Comparison of ENCODE assay signal across 31 cellular contexts in genomic region chr10:59173414-59173813, GRCh38. TPM values are rescaled to one million over a fixed set of nuclear protein-coding genes. Genes with fewer than 3 reads are reported as not detected.
DNase-seq lines count a peak whose midpoint lies in the region; ATAC-seq, FAIRE-seq and TF ChIP-seq lines count a peak whose summit lies in the region.
"Had no signal": no experiment of that assay in that cellular context is flagged by ENCODE, and none has a peak within 500 bp of the region (broad histone marks: within the 10 kb centered on the region; RNA-seq: fewer than 3 reads in every experiment).

No MANE protein-coding gene starts in this region.

- H3K4ac ChIP-seq in trophoblast cell (ENCODE audit: low read depth, low read length): no peak overlapping the region

- H3K4me2 ChIP-seq in trophoblast cell (ENCODE audit: low read length): no peak overlapping the region
- H3K4me2 ChIP-seq: BLaER1, KMS-11 had no signal

- peaks cover under 1% of the 10 kb centered on the region; the same call in 1 of the 2 replicates for H3K9me3 ChIP-seq in Caco-2
- H3K9me3 ChIP-seq in trophoblast cell (ENCODE audit: insufficient read depth, low read depth, low read length): no peaks in the 10 kb centered on the region
- H3K9me3 ChIP-seq: HAP-1, SJSA1 had no signal

- H3K79me2 ChIP-seq in trophoblast cell (ENCODE audit: control insufficient read depth, insufficient read depth, low read length, poor library complexity): no peaks in the 10 kb centered on the region

- intact Hi-C loops in Caco-2 (cut with micrococcal nuclease; ENCODE audit: unreplicated experiment): loop anchor here (2.0 to 10.0 kb wide), 4 partner anchors 17 to 659 kb away; partner anchors contain the start of gene BICC1

- H3K18ac ChIP-seq in trophoblast cell (ENCODE audit: low read length): no peak overlapping the region

- H3K4me1 ChIP-seq in Caco-2 (peaks cover 37% of the 10 kb centered on the region), trophoblast cell (ENCODE audit: control insufficient read depth in 1 of 2, insufficient read depth in 2 of 2, low read length in 2 of 2) (peaks cover 10 to 19% of the 10 kb centered on the region in 2 experiments)
- H3K4me1 ChIP-seq: BLaER1, HAP-1 had no signal

- no peak overlapping the region for H4K12ac ChIP-seq in trophoblast cell (ENCODE audit: low read depth, low read length)

- H3K23ac ChIP-seq in trophoblast cell (ENCODE audit: low read length): no peak overlapping the region

- ATAC-seq in esophagus mucosa: peak; percentile 74
- ATAC-seq: GM12878, PC-3 had no signal

- peak overlapping the region; percentile 90 for H3K4me3 Mint-ChIP-seq in Caco-2 (ENCODE audit: unreplicated experiment)
- H3K4me3 Mint-ChIP-seq: CD4-positive, CD25-positive, alpha-beta regulatory T cell; HFFc6; IgD-negative memory B cell had no signal

- H3K27ac ChIP-seq in RWPE1 (no peak overlapping the region), trophoblast cell (ENCODE audit: low read depth, low read length) (peak overlapping the region; percentile 42)
- H3K27ac ChIP-seq: BLaER1, KMS-11, SJSA1 had no signal

- CTCF ChIA-PET in Caco-2 (lab: Charles Lee) (interaction anchor here (0.8 kb wide), 1 partner anchor 221 kb away, joined by 3 read pairs; no protein-coding TSS in a partner anchor), RWPE1 (lab: Yijun Ruan, JAX) (interaction anchor here (0.6 kb wide), 1 partner anchor 866 kb away, joined by 6 read pairs; no protein-coding TSS in a partner anchor)

- TF ChIP-seq CTCF in Caco-2 (IDR thresholded peaks at IDR 0.05; ENCODE audit: insufficient read depth in 1 of 2, low read depth in 1 of 2, low read length in 1 of 2, severe bottlenecking in 1 of 2, unreplicated experiment in 1 of 2): no peak
- no peak for TF ChIP-seq CTCF in RWPE1 (conservative IDR thresholded peaks at IDR 0.05; ENCODE audit: low read depth)

- H2BK5ac ChIP-seq in trophoblast cell (ENCODE audit: low read depth, low read length, poor library complexity): no peak overlapping the region

- H3K4me1 Mint-ChIP-seq in Caco-2 (ENCODE audit: low read depth, unreplicated experiment): peaks cover 21% of the 10 kb centered on the region

- no peak overlapping the region for H4K8ac ChIP-seq in trophoblast cell (ENCODE audit: low read depth, low read length)

- no peaks in the 10 kb centered on the region for H3K27me3 Mint-ChIP-seq in Caco-2 (ENCODE audit: insufficient read depth, unreplicated experiment)

- H3K9me3 Mint-ChIP-seq in Caco-2 (ENCODE audit: unreplicated experiment): peaks cover 8% of the 10 kb centered on the region

- DNase-seq in Caco-2: peak; percentile 81 to 82
- DNase-seq in RWPE1 (ENCODE audit: low spot score): peak; percentile 22
- DNase-seq in trophoblast cell: peak; percentile 69 to 95
- DNase-seq in NCI-H446 treated with DMSO at 0.1 percent for 48 hours (lab: John Stamatoyannopoulos, UW): no peak
- DNase-seq in NCI-H1930 (lab: John Stamatoyannopoulos, UW): no peak
- DNase-seq in HTR-8/SVneo (ENCODE audit: insufficient read length, low spot score): no peak
- no peak for DNase-seq in activated T-cell treated with anti-CD3 and anti-CD28 coated beads, Interleukin-2, amount 50 U/mL, for 48 hours
- DNase-seq: CD4-positive, CD25-positive, alpha-beta regulatory T cell; DMS79; EL; GDM1; GOT3; HFFc6; NCI-H1048; NCI-H1417; NCI-H1694; NCI-H2081; NCI-H226; NCI-H524; NCI-H774; PC-3; Right ventricle myocardium superior had no signal

- H4K91ac ChIP-seq in trophoblast cell (ENCODE audit: low read depth, low read length): no peak overlapping the region

- H3K27me3 ChIP-seq in Caco-2 (replicated peaks; ENCODE audit: control insufficient read depth, insufficient read depth, low read length): no peaks in the 10 kb centered on the region
- peaks cover 13% of the 10 kb centered on the region for H3K27me3 ChIP-seq in trophoblast cell (ENCODE audit: insufficient read depth, low read length)
- H3K27me3 ChIP-seq: BLaER1 had no signal

- peaks cover 2% of the 10 kb centered on the region; the same call in 1 of the 2 replicates for H3K36me3 ChIP-seq in Caco-2 (ENCODE audit: control insufficient read depth, insufficient read depth, low read length)
- H3K36me3 ChIP-seq in trophoblast cell (ENCODE audit: control insufficient read depth in 1 of 2, insufficient read depth in 2 of 2, low read length in 2 of 2): no peaks in the 10 kb centered on the region
- H3K36me3 ChIP-seq: BLaER1, HAP-1, SJSA1 had no signal

- H2AFZ ChIP-seq in trophoblast cell (ENCODE audit: insufficient read depth, low read length, poor library complexity): no peak overlapping the region

- peak overlapping the region; percentile 69 for H3K27ac Mint-ChIP-seq in Caco-2 (ENCODE audit: unreplicated experiment)
- H3K27ac Mint-ChIP-seq: HFFc6, IgD-negative memory B cell had no signal

- POLR2A ChIA-PET in Caco-2 (lab: Charles Lee) (interaction anchor here (0.7 kb wide), 1 partner anchor 222 kb away, joined by 3 read pairs; no protein-coding TSS in a partner anchor), RWPE1 (lab: Yijun Ruan, JAX; ENCODE audit: low non-redundant PET) (no interaction called here)

- no peak overlapping the region for H2BK12ac ChIP-seq in trophoblast cell (ENCODE audit: low read length)

- H3K79me1 ChIP-seq in trophoblast cell (ENCODE audit: low read length): peaks cover 3% of the 10 kb centered on the region

- no peak overlapping the region for H2BK120ac ChIP-seq in trophoblast cell (ENCODE audit: insufficient read depth, low read length, poor library complexity)

- no peak for FAIRE-seq in HTR-8/SVneo (lab: Jason Lieb, UNC)
- FAIRE-seq: A204.1, GM12878 had no signal

- H3K14ac ChIP-seq in trophoblast cell (ENCODE audit: low read length): no peak overlapping the region

- H2AK5ac ChIP-seq in trophoblast cell (ENCODE audit: low read length): no peak overlapping the region

- no peak overlapping the region for H3K4me3 ChIP-seq in Caco-2 (ENCODE audit: low read depth, low read length)
- no peak overlapping the region for H3K4me3 ChIP-seq in trophoblast cell (ENCODE audit: low read depth, low read length)
- H3K4me3 ChIP-seq: BLaER1, GM12878, HAP-1, SJSA1 had no signal

- BruUV-seq in Caco-2 (replicated peaks; lab: Mats Ljungman, UMichigan): no TSS peak

- peaks cover 16% of the 10 kb centered on the region for H3K36me3 Mint-ChIP-seq in Caco-2 (ENCODE audit: insufficient read depth, unreplicated experiment)
- H3K36me3 Mint-ChIP-seq: CD4-positive, CD25-positive, alpha-beta regulatory T cell had no signal

- H3K9ac ChIP-seq in trophoblast cell (ENCODE audit: low read length): no peak overlapping the region
- H3K9ac ChIP-seq: BLaER1, KMS-11 had no signal

RNA-seq across cellular contexts. Expression of gene PHYHIPL, which starts 3.0 kb away (rescaled TPM):
- total RNA-seq in Caco-2 (2022) (48.1 and 50.2 TPM in 2 replicates), esophagus mucosa (not detected)
- 12.1 and 12.2 TPM in 2 replicates for polyA plus RNA-seq in trophoblast cell (2013)
- total RNA-seq: CD4-positive, CD25-positive, alpha-beta regulatory T cell; HFFc6; PC-3; Right ventricle myocardium superior; SJSA1 had no signal
- polyA plus RNA-seq: AG04450; CD4-positive, CD25-positive, alpha-beta regulatory T cell; IgD-negative memory B cell had no signal

Comparison
In these comparisons a context has a peak if more than half of its experiments do, and no peak if none do; other contexts are left out.
1. DNase-seq: peak in Caco-2 (2 of 2), RWPE1 (single experiment) and trophoblast cell (2 of 2); none in NCI-H446 treated with DMSO at 0.1 percent for 48 hours (single experiment), NCI-H1930 (0 of 2), HTR-8/SVneo (single experiment) and activated T-cell treated with anti-CD3 and anti-CD28 coated beads, Interleukin-2, amount 50 U/mL, for 48 hours (0 of 2).
2. RNA of gene PHYHIPL, which starts 3.0 kb away (total RNA-seq): 48.1 to 50.2 TPM in Caco-2; not detected in esophagus mucosa (single experiment); every median in the first group is over 10 times any median in the second.